In the genomic region with DNA sequence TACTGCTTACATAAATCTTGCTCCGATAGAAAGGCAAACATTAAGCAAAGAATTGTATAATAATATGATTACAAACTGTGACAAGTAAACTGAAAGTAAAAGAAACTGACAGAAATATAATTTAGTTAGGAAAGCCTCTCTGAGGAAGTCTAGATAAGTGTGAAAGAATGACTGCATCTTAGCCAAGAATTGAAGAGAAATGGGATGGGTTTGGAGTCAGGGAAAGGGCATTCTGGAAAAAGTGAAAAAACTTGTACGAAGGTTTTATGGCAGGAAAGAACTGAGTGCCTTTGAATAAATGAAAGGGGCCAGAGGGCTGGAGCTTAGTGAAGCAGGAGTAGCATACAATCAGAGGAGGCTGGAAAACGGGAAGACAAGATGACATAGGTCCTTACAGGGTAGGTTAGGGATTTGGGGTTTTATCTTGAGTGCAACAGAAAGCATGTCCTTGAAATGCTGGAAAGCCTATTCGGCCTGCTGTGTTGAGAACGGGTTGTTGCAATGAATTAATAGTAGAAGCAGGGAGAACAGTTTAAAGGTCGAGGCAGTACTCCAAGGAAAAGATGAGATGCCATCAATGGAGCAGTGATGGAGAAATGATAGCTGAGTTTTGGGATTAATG, we compare ENCODE assay signal across 1 cellular context.
TF ChIP-seq lines count a peak whose summit lies in the region.

No MANE protein-coding gene starts in this region.

TF ChIP-seq in IMR-90, 13 proteins besides CTCF, POLR2A, EP300 and RAD21 (continued from another document):
- TF ChIP-seq MAFK (IDR thresholded peaks at IDR 0.05; ENCODE audit: low read depth, low read length) (no peak), SMC3 (IDR thresholded peaks at IDR 0.05; ENCODE audit: low read depth, low read length) (no peak), MAZ (IDR thresholded peaks at IDR 0.05; ENCODE audit: borderline replicate concordance, low read depth, low read length) (no peak)
- TF ChIP-seq, protein P1, sequence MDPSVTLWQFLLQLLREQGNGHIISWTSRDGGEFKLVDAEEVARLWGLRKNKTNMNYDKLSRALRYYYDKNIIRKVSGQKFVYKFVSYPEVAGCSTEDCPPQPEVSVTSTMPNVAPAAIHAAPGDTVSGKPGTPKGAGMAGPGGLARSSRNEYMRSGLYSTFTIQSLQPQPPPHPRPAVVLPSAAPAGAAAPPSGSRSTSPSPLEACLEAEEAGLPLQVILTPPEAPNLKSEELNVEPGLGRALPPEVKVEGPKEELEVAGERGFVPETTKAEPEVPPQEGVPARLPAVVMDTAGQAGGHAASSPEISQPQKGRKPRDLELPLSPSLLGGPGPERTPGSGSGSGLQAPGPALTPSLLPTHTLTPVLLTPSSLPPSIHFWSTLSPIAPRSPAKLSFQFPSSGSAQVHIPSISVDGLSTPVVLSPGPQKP (IDR thresholded peaks at IDR 0.05; ENCODE audit: borderline replicate concordance, low read depth, low read length): no peak
- TF ChIP-seq, protein P2, sequence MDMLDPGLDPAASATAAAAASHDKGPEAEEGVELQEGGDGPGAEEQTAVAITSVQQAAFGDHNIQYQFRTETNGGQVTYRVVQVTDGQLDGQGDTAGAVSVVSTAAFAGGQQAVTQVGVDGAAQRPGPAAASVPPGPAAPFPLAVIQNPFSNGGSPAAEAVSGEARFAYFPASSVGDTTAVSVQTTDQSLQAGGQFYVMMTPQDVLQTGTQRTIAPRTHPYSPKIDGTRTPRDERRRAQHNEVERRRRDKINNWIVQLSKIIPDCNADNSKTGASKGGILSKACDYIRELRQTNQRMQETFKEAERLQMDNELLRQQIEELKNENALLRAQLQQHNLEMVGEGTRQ (IDR thresholded peaks at IDR 0.05; ENCODE audit: low read depth, low read length): no peak
TF ChIP-seq in IMR-90: peak in this region for 0.
